Comparison of ENCODE assay signal across 9 cellular contexts in genomic region chr1:27026621-27027574, GRCh38. TPM values are rescaled to one million over a fixed set of nuclear protein-coding genes. Genes with fewer than 3 reads are reported as not detected.
A peak's percentile ranks its signal among the peaks of the same experiment; 100 is the strongest.
DNase-seq lines count a peak whose midpoint lies in the region; ATAC-seq and TF ChIP-seq lines count a peak whose summit lies in the region.
"Had no signal": no experiment of that assay in that cellular context is flagged by ENCODE, and none has a peak within 500 bp of the region (broad histone marks: within the 10 kb centered on the region; RNA-seq: fewer than 3 reads in every experiment).

No MANE protein-coding gene starts in this region.

- no peak for ATAC-seq in activated CD4-positive, alpha-beta T cell treated with anti-CD3 and anti-CD28 coated beads for 36 hours
- no peak for ATAC-seq in HG02678 (IDR thresholded peaks at IDR 0.05; ENCODE audit: unreplicated experiment)
- no peak for ATAC-seq in GM21717 (IDR thresholded peaks at IDR 0.05; ENCODE audit: unreplicated experiment)

- TF ChIP-seq CTCF in cardiac fibroblast (IDR thresholded peaks at IDR 0.05; ENCODE audit: low read depth, low read length) (no peak), nephron (IDR thresholded peaks at IDR 0.05; ENCODE audit: unreplicated experiment in 3 of 3) (no peak)

- H3K4me3 ChIP-seq in cardiac fibroblast (replicated peaks in 1 of 2; ENCODE audit: low read depth in 2 of 2, low read length in 2 of 2) = no peak overlapping the region
- H3K4me3 ChIP-seq in CD4-positive, alpha-beta memory T cell (ENCODE audit: low read length in 2 of 2) = no peak overlapping the region

- H3K4me1 ChIP-seq in CD4-positive, alpha-beta memory T cell (ENCODE audit: insufficient read depth, low read length) = no peaks in the 10 kb centered on the region

- H3K27me3 ChIP-seq in CD4-positive, alpha-beta memory T cell (ENCODE audit: insufficient read depth, low read length) = no peaks in the 10 kb centered on the region

- CTCF ChIA-PET in activated CD4-positive, alpha-beta T cell treated with anti-CD3 and anti-CD28 coated beads for 36 hours (lab: Charles Lee) = interaction anchor here (0.7 to 1.2 kb wide), 4 partner anchors 9 to 550 kb away, joined by 3 to 4 read pairs (median 3); no protein-coding TSS in a partner anchor
- CTCF ChIA-PET in CD4-positive, alpha-beta memory T cell (lab: Charles Lee; ENCODE audit: partially characterized antibody) = interaction anchor here (0.8 to 1.8 kb wide), 2 partner anchors 19 kb away, joined by 3 to 7 read pairs; no protein-coding TSS in a partner anchor

- no peaks in the 10 kb centered on the region for H3K36me3 ChIP-seq in CD4-positive, alpha-beta memory T cell (ENCODE audit: insufficient read depth, low read length)

- DNase-seq in COR-L47 (lab: John Stamatoyannopoulos, UW) = peak; percentile 87
- peak; percentile 87 for DNase-seq in NCI-H2196 (lab: John Stamatoyannopoulos, UW; ENCODE audit: unreplicated experiment)
- DNase-seq in cardiac fibroblast (ENCODE audit: low read depth in 2 of 2) = peak; percentile 58 to 90
- no peak for DNase-seq in activated CD4-positive, alpha-beta T cell treated with anti-CD3 and anti-CD28 coated beads for 36 hours
- no peak for DNase-seq in CD4-positive, alpha-beta memory T cell
- DNase-seq: glutamatergic neuron had no signal

- no peaks in the 10 kb centered on the region for H3K9me3 ChIP-seq in CD4-positive, alpha-beta memory T cell (ENCODE audit: control insufficient read depth in 1 of 2, low read length in 2 of 2)

- peak overlapping the region; percentile 3 to 83 (median 66) for H3K27ac Mint-ChIP-seq in nephron
- no peak overlapping the region for H3K27ac Mint-ChIP-seq in activated CD4-positive, alpha-beta T cell treated with anti-CD3 and anti-CD28 coated beads for 36 hours
- no peak overlapping the region for H3K27ac Mint-ChIP-seq in CD4-positive, alpha-beta memory T cell

- intact Hi-C loops in activated CD4-positive, alpha-beta T cell treated with anti-CD3 and anti-CD28 coated beads for 36 hours (cut with DNase I, micrococcal nuclease) = no loop called here
- intact Hi-C loops in CD4-positive, alpha-beta memory T cell (cut with micrococcal nuclease) = no loop called here

- H3K27me3 Mint-ChIP-seq in nephron (ENCODE audit: low read depth) = peaks cover 3% of the 10 kb centered on the region
- peaks cover 5% of the 10 kb centered on the region for H3K27me3 Mint-ChIP-seq in activated CD4-positive, alpha-beta T cell treated with anti-CD3 and anti-CD28 coated beads for 36 hours
- peaks cover 2 to 7% of the 10 kb centered on the region in 2 donors for H3K27me3 Mint-ChIP-seq in CD4-positive, alpha-beta memory T cell

- H3K36me3 Mint-ChIP-seq in nephron (ENCODE audit: low read depth) = no peaks in the 10 kb centered on the region
- no peaks in the 10 kb centered on the region for H3K36me3 Mint-ChIP-seq in activated CD4-positive, alpha-beta T cell treated with anti-CD3 and anti-CD28 coated beads for 36 hours (ENCODE audit: low read depth)
- H3K36me3 Mint-ChIP-seq in CD4-positive, alpha-beta memory T cell = no peaks in the 10 kb centered on the region

- no peaks in the 10 kb centered on the region for H3K9me3 Mint-ChIP-seq in nephron
- H3K9me3 Mint-ChIP-seq in activated CD4-positive, alpha-beta T cell treated with anti-CD3 and anti-CD28 coated beads for 36 hours (ENCODE audit: low read depth) = no peaks in the 10 kb centered on the region
- H3K9me3 Mint-ChIP-seq in CD4-positive, alpha-beta memory T cell = no peaks in the 10 kb centered on the region

- POLR2A ChIA-PET in activated CD4-positive, alpha-beta T cell treated with anti-CD3 and anti-CD28 coated beads for 36 hours (lab: Charles Lee) = no interaction called here
- POLR2A ChIA-PET in CD4-positive, alpha-beta memory T cell (lab: Charles Lee; ENCODE audit: partially characterized antibody) = no interaction called here

- H3K4me1 Mint-ChIP-seq in nephron = peaks cover 13% of the 10 kb centered on the region
- no peaks in the 10 kb centered on the region for H3K4me1 Mint-ChIP-seq in activated CD4-positive, alpha-beta T cell treated with anti-CD3 and anti-CD28 coated beads for 36 hours
- no peaks in the 10 kb centered on the region for H3K4me1 Mint-ChIP-seq in CD4-positive, alpha-beta memory T cell

- H3K4me3 Mint-ChIP-seq in nephron = no peak overlapping the region
- H3K4me3 Mint-ChIP-seq in activated CD4-positive, alpha-beta T cell treated with anti-CD3 and anti-CD28 coated beads for 36 hours = no peak overlapping the region
- H3K4me3 Mint-ChIP-seq in CD4-positive, alpha-beta memory T cell = no peak overlapping the region

- no peak overlapping the region for H3K27ac ChIP-seq in CD4-positive, alpha-beta memory T cell (ENCODE audit: low read depth, low read length)

RNA-seq across cellular contexts. Expression of gene TENT5B, which starts 14.2 kb away (rescaled TPM):
- not detected for total RNA-seq in activated CD4-positive, alpha-beta T cell treated with anti-CD3 and anti-CD28 coated beads for 36 hours
- total RNA-seq in CD4-positive, alpha-beta memory T cell = not detected
- polyA plus RNA-seq in CD4-positive, alpha-beta memory T cell = not detected

RNA-seq across cellular contexts. Expression of gene TRNP1, which starts 33.4 kb away (rescaled TPM):
- total RNA-seq in activated CD4-positive, alpha-beta T cell treated with anti-CD3 and anti-CD28 coated beads for 36 hours = under 1 TPM; 0.62 to 0.69 TPM
- not detected for total RNA-seq in CD4-positive, alpha-beta memory T cell
- not detected for polyA plus RNA-seq in CD4-positive, alpha-beta memory T cell

Comparison
In these comparisons a context has a peak if more than half of its experiments do, and no peak if none do; other contexts are left out.
1. DNase-seq: peak in COR-L47 (single experiment), NCI-H2196 (single experiment) and cardiac fibroblast (2 of 2); none in activated CD4-positive, alpha-beta T cell treated with anti-CD3 and anti-CD28 coated beads for 36 hours (single experiment) and CD4-positive, alpha-beta memory T cell (0 of 5).
2. H3K27ac Mint-ChIP-seq: peak in nephron (3 of 3); none in activated CD4-positive, alpha-beta T cell treated with anti-CD3 and anti-CD28 coated beads for 36 hours (single experiment) and CD4-positive, alpha-beta memory T cell (0 of 7).